ENCODE assay signal across 1 cellular context in genomic region chr2:73979021-73979420, GRCh38.
TF ChIP-seq lines count a peak whose summit lies in the region.

No MANE protein-coding gene starts in this region.

TF ChIP-seq in HepG2, 621 proteins besides CTCF, POLR2A, EP300 and RAD21:
- TF ChIP-seq ZNF775 (CRISPR knock-in tag; IDR thresholded peaks at IDR 0.05; ENCODE audit: borderline replicate concordance) (no peak), SOX6 (IDR thresholded peaks at IDR 0.05) (no peak), SOX6 (CRISPR knock-in tag; IDR thresholded peaks at IDR 0.05) (no peak)
